1 cellular context compared by ENCODE assay signal in the genomic region with DNA sequence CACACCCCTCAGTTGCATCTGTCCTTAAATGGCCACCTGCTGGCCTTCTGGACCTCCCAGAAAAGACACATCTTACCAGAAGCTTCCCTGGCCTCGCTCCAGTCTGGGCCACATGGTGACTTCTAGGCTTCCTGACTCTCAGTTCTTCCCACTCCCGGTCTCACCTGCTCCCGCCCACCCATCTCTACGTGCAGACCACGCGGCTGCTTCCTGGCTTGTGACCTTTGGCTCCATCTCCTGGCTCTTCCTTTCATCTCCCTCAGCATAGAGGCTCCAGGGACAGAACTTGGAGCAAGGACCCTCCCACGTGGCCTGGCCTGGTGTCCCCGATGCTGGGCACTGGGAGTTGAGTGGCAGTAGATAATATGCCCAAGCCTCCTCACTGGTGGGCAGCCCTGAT.
TF ChIP-seq lines count a peak whose summit lies in the region.

No MANE protein-coding gene starts in this region.

TF ChIP-seq in HepG2, 621 proteins besides CTCF, POLR2A, EP300 and RAD21 (continued from another document and continues in another):
- TF ChIP-seq HMGXB3 (CRISPR knock-in tag; IDR thresholded peaks at IDR 0.05; ENCODE audit: borderline replicate concordance), result peak; percentile 78; the same call in 1 of the 2 replicates
- TF ChIP-seq ZNF496 (CRISPR knock-in tag; IDR thresholded peaks at IDR 0.05; ENCODE audit: insufficient replicate concordance), result no peak
- TF ChIP-seq, protein P1, sequence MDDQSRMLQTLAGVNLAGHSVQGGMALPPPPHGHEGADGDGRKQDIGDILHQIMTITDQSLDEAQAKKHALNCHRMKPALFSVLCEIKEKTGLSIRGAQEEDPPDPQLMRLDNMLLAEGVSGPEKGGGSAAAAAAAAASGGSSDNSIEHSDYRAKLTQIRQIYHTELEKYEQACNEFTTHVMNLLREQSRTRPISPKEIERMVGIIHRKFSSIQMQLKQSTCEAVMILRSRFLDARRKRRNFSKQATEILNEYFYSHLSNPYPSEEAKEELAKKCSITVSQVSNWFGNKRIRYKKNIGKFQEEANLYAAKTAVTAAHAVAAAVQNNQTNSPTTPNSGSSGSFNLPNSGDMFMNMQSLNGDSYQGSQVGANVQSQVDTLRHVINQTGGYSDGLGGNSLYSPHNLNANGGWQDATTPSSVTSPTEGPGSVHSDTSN (CRISPR knock-in tag; IDR thresholded peaks at IDR 0.05; ENCODE audit: borderline replicate concordance), result no peak
- no peak for TF ChIP-seq CHCHD3 (CRISPR knock-in tag; IDR thresholded peaks at IDR 0.05)
- no peak for TF ChIP-seq GRHL1 (CRISPR knock-in tag; conservative IDR thresholded peaks at IDR 0.05)
- TF ChIP-seq NKX3-1 (CRISPR knock-in tag; IDR thresholded peaks at IDR 0.05), result peak; percentile 97
- TF ChIP-seq SNRNP70 (IDR thresholded peaks at IDR 0.05; ENCODE audit: low read depth, low read length), result no peak
- no peak for TF ChIP-seq RBAK (CRISPR knock-in tag; IDR thresholded peaks at IDR 0.05)
- 0 out of 2 replicates have a peak, but pooled peaks have one; percentile 62 for TF ChIP-seq ZSCAN22 (CRISPR knock-in tag; IDR thresholded peaks at IDR 0.05)
- peak; percentile 97 for TF ChIP-seq MED1 (CRISPR knock-in tag; IDR thresholded peaks at IDR 0.05)
- peak; percentile 98 for TF ChIP-seq ZNF230 (CRISPR knock-in tag; IDR thresholded peaks at IDR 0.05)
- TF ChIP-seq ZNF720 (CRISPR knock-in tag; IDR thresholded peaks at IDR 0.05), result no peak
- TF ChIP-seq KLF13 (CRISPR knock-in tag; IDR thresholded peaks at IDR 0.05), result no peak
- peak; percentile 48; the same call in 1 of the 2 replicates for TF ChIP-seq ZNF12 (CRISPR knock-in tag; IDR thresholded peaks at IDR 0.05)
- TF ChIP-seq ARNT2 (CRISPR knock-in tag; IDR thresholded peaks at IDR 0.05; ENCODE audit: low read depth), result peak; percentile 76; the same call in 1 of the 2 replicates
- peak; percentile 96; the same call in 1 of the 2 replicates for TF ChIP-seq ZNF879 (CRISPR knock-in tag; IDR thresholded peaks at IDR 0.05)
- no peak for TF ChIP-seq ZNF414 (CRISPR knock-in tag; IDR thresholded peaks at IDR 0.05)
- TF ChIP-seq NFRKB (IDR thresholded peaks at IDR 0.05), result no peak
- no peak for TF ChIP-seq ATAD3A (CRISPR knock-in tag; IDR thresholded peaks at IDR 0.05)
- TF ChIP-seq TEAD2 (CRISPR knock-in tag; IDR thresholded peaks at IDR 0.05), result peak; percentile 86
- TF ChIP-seq HES4 (CRISPR knock-in tag; IDR thresholded peaks at IDR 0.05; ENCODE audit: borderline replicate concordance), result peak; percentile 95; the same call in 1 of the 2 replicates
- no peak for TF ChIP-seq MAFF (IDR thresholded peaks at IDR 0.05; ENCODE audit: low read depth, low read length)
- 0 out of 4 replicates have a peak, but pooled peaks of 1 of the 2 experiments have one; percentile 48 for TF ChIP-seq ATF4 (CRISPR knock-in tag; IDR thresholded peaks at IDR 0.05)
- peak; percentile 51; the same call in 1 of the 2 replicates for TF ChIP-seq ZNF878 (CRISPR knock-in tag; IDR thresholded peaks at IDR 0.05)
- TF ChIP-seq SALL1 (CRISPR knock-in tag; IDR thresholded peaks at IDR 0.05), result peak; percentile 97
- no peak for TF ChIP-seq PITX1 (CRISPR knock-in tag; IDR thresholded peaks at IDR 0.05)
- no peak for TF ChIP-seq ATF7 (IDR thresholded peaks at IDR 0.05)
- peak; percentile 72; the same call in 1 of the 2 replicates for TF ChIP-seq ATF7 (CRISPR knock-in tag; IDR thresholded peaks at IDR 0.05)
- no peak for TF ChIP-seq ZNF432 (CRISPR knock-in tag; IDR thresholded peaks at IDR 0.05; ENCODE audit: borderline replicate concordance)
- no peak for TF ChIP-seq HNRNPK (IDR thresholded peaks at IDR 0.05; ENCODE audit: low read depth, low read length, poor library complexity, severe bottlenecking)
- peak; percentile 73 for TF ChIP-seq HNF4A (CRISPR knock-in tag; IDR thresholded peaks at IDR 0.05)
- no peak for TF ChIP-seq ZSCAN25 (CRISPR knock-in tag; IDR thresholded peaks at IDR 0.05)
- peak; percentile 74; the same call in 1 of the 2 replicates for TF ChIP-seq ETS1 (CRISPR knock-in tag; IDR thresholded peaks at IDR 0.05)
- no peak for TF ChIP-seq RFX5 (IDR thresholded peaks at IDR 0.05; ENCODE audit: low read depth, low read length)
- peak; percentile 99 for TF ChIP-seq TFDP1 (CRISPR knock-in tag; IDR thresholded peaks at IDR 0.05; ENCODE audit: borderline replicate concordance)
- no peak; the same call in none of the 2 replicates for TF ChIP-seq ZNF510 (CRISPR knock-in tag; IDR thresholded peaks at IDR 0.05; ENCODE audit: low read depth)
- TF ChIP-seq, protein P2, sequence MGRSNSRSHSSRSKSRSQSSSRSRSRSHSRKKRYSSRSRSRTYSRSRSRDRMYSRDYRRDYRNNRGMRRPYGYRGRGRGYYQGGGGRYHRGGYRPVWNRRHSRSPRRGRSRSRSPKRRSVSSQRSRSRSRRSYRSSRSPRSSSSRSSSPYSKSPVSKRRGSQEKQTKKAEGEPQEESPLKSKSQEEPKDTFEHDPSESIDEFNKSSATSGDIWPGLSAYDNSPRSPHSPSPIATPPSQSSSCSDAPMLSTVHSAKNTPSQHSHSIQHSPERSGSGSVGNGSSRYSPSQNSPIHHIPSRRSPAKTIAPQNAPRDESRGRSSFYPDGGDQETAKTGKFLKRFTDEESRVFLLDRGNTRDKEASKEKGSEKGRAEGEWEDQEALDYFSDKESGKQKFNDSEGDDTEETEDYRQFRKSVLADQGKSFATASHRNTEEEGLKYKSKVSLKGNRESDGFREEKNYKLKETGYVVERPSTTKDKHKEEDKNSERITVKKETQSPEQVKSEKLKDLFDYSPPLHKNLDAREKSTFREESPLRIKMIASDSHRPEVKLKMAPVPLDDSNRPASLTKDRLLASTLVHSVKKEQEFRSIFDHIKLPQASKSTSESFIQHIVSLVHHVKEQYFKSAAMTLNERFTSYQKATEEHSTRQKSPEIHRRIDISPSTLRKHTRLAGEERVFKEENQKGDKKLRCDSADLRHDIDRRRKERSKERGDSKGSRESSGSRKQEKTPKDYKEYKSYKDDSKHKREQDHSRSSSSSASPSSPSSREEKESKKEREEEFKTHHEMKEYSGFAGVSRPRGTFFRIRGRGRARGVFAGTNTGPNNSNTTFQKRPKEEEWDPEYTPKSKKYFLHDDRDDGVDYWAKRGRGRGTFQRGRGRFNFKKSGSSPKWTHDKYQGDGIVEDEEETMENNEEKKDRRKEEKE (IDR thresholded peaks at IDR 0.05), result no peak
- TF ChIP-seq ZNF652 (CRISPR knock-in tag; IDR thresholded peaks at IDR 0.05; ENCODE audit: borderline replicate concordance, low read depth), result peak; percentile 49; the same call in 1 of the 2 replicates
- TF ChIP-seq, protein P3, sequence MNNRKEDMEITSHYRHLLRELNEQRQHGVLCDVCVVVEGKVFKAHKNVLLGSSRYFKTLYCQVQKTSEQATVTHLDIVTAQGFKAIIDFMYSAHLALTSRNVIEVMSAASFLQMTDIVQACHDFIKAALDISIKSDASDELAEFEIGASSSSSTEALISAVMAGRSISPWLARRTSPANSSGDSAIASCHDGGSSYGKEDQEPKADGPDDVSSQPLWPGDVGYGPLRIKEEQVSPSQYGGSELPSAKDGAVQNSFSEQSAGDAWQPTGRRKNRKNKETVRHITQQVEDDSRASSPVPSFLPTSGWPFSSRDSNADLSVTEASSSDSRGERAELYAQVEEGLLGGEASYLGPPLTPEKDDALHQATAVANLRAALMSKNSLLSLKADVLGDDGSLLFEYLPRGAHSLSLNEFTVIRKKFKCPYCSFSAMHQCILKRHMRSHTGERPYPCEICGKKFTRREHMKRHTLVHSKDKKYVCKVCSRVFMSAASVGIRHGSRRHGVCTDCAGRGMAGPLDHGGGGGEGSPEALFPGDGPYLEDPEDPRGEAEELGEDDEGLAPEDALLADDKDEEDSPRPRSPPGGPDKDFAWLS (CRISPR knock-in tag; IDR thresholded peaks at IDR 0.05; ENCODE audit: borderline replicate concordance), result no peak
- TF ChIP-seq HDAC1 (CRISPR knock-in tag; IDR thresholded peaks at IDR 0.05), result peak; percentile 81
- TF ChIP-seq FOXC1 (CRISPR knock-in tag; IDR thresholded peaks at IDR 0.05; ENCODE audit: borderline replicate concordance), result peak; percentile 78; the same call in 1 of the 2 replicates
- peak; percentile 95 for TF ChIP-seq ZNF589 (CRISPR knock-in tag; conservative IDR thresholded peaks at IDR 0.05)
- peak; percentile 97; the same call in 1 of the 2 replicates for TF ChIP-seq ZFP37 (CRISPR knock-in tag; IDR thresholded peaks at IDR 0.05; ENCODE audit: borderline replicate concordance)
- peak; percentile 67 for TF ChIP-seq RXRA (CRISPR knock-in tag; IDR thresholded peaks at IDR 0.05)
- TF ChIP-seq DPF2 (CRISPR knock-in tag; IDR thresholded peaks at IDR 0.05; ENCODE audit: borderline replicate concordance, low read depth), result no peak
- TF ChIP-seq NONO (IDR thresholded peaks at IDR 0.05), result no peak
- no peak; the same call in 1 of the 2 replicates for TF ChIP-seq NONO (CRISPR knock-in tag; conservative IDR thresholded peaks at IDR 0.05)
- TF ChIP-seq ZNF703 (CRISPR knock-in tag; IDR thresholded peaks at IDR 0.05; ENCODE audit: borderline replicate concordance), result peak; percentile 88; the same call in 1 of the 2 replicates
- peak; percentile 48 for TF ChIP-seq HNF4G (IDR thresholded peaks at IDR 0.05; ENCODE audit: borderline replicate concordance, low read depth, low read length)
- TF ChIP-seq HNF4G (CRISPR knock-in tag; IDR thresholded peaks at IDR 0.05; ENCODE audit: borderline replicate concordance, low read depth), result peak; percentile 66; the same call in 1 of the 2 replicates
